In the genomic region with DNA sequence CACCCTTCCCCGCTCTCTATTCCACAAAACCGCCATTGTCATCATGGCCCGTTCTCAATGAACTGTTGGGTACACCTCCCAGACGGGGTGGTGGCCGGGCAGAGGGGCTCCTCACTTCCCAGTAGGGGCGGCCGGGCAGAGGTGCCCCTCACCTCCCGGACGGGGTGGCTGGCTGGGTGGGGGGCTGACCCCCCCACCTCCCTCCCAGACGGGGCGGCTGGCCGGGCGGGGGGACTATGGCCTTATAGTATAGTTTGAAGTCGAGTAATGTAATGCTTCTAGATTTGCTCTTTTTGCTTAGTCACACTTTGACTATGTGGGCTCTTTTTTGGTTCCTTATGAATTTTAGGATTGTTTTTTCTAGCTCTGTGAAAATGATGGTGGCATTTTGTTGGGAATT, we compare ENCODE assay signal across 14 cellular contexts. TPM values are rescaled to one million over a fixed set of nuclear protein-coding genes. Genes with fewer than 3 reads are reported as not detected.
"Had no signal": no experiment of that assay in that cellular context is flagged by ENCODE, and none has a peak within 500 bp of the region (broad histone marks: within the 10 kb centered on the region; RNA-seq: fewer than 3 reads in every experiment).

No MANE protein-coding gene starts in this region.

RNA-seq across cellular contexts. Expression of a gene that starts 28.5 kb away (rescaled TPM):
- total RNA-seq: activated B cell treated with CpG ODN at 0.5 μM for 24 hours; activated CD8-positive, alpha-beta memory T cell treated with anti-CD3 and anti-CD28 coated beads for 36 hours; activated CD8-positive, alpha-beta T cell treated with anti-CD3 and anti-CD28 coated beads, Interleukin-2, amount 10 ng/mL, durations not matched to agents 7 days and 5 days; astrocyte; bronchial epithelial cell; cardiac septum; cerebellum; dermis blood vessel endothelial cell; esophagus muscularis mucosa; foreskin keratinocyte; gastrocnemius medialis; heart right ventricle; T-cell; T-helper 17 cell had no signal

RNA-seq across cellular contexts. Expression of a gene that starts 31.1 kb away (rescaled TPM):
- total RNA-seq: activated B cell treated with CpG ODN at 0.5 μM for 24 hours, astrocyte, cerebellum, T-cell had no signal

RNA-seq across cellular contexts. Expression of a gene that starts 37.3 kb away (rescaled TPM):
- total RNA-seq: activated B cell treated with CpG ODN at 0.5 μM for 24 hours; activated CD8-positive, alpha-beta memory T cell treated with anti-CD3 and anti-CD28 coated beads for 36 hours; activated CD8-positive, alpha-beta T cell treated with anti-CD3 and anti-CD28 coated beads, Interleukin-2, amount 10 ng/mL, durations not matched to agents 7 days and 5 days; cardiac septum; cerebellum; dermis blood vessel endothelial cell; esophagus muscularis mucosa; gastrocnemius medialis; heart right ventricle; T-cell; T-helper 17 cell had no signal

RNA-seq across cellular contexts. Expression of a gene that starts 43.6 kb away (rescaled TPM):
- total RNA-seq: activated B cell treated with CpG ODN at 0.5 μM for 24 hours; activated CD8-positive, alpha-beta memory T cell treated with anti-CD3 and anti-CD28 coated beads for 36 hours; activated CD8-positive, alpha-beta T cell treated with anti-CD3 and anti-CD28 coated beads, Interleukin-2, amount 10 ng/mL, durations not matched to agents 7 days and 5 days; astrocyte; bronchial epithelial cell; cardiac septum; cerebellum; dermis blood vessel endothelial cell; esophagus muscularis mucosa; foreskin keratinocyte; gastrocnemius medialis; heart right ventricle; T-cell; T-helper 17 cell had no signal
